In genomic region chr19:36939153-36939552, GRCh38 we compare ENCODE assay signal across 17 cellular contexts. TPM values are rescaled to one million over a fixed set of nuclear protein-coding genes. Genes with fewer than 3 reads are reported as not detected.
DNase-seq lines count a peak whose midpoint lies in the region; ATAC-seq and TF ChIP-seq lines count a peak whose summit lies in the region.
"Had no signal": no experiment of that assay in that cellular context is flagged by ENCODE, and none has a peak within 500 bp of the region (broad histone marks: within the 10 kb centered on the region; RNA-seq: fewer than 3 reads in every experiment).

No MANE protein-coding gene starts in this region.

- ATAC-seq in HG03280 (IDR thresholded peaks at IDR 0.05; ENCODE audit: unreplicated experiment) (no peak), T-helper 17 cell (no peak), Right ventricle myocardium inferior (no peak)
- ATAC-seq: left ventricle myocardium superior, T-cell had no signal

- no peaks in the 10 kb centered on the region for H3K4me1 ChIP-seq in OCI-LY7 (ENCODE audit: insufficient read depth, low read length, poor library complexity, severe bottlenecking)
- H3K4me1 ChIP-seq: esophagus muscularis mucosa had no signal

- POLR2A ChIA-PET in OCI-LY7 (lab: Charles Lee): interaction anchor here (0.7 kb wide), 1 partner anchor 14 kb away, joined by 5 read pairs; no protein-coding TSS in a partner anchor

- BruUV-seq in OCI-LY7 (replicated peaks; lab: Mats Ljungman, UMichigan): no TSS peak

- peak; percentile 6 for DNase-seq in AG20443 (ENCODE audit: low spot score)
- peak; percentile 6 for DNase-seq in ELR (ENCODE audit: low read depth)
- peak; percentile 8 for DNase-seq in OCI-LY7 (ENCODE audit: low spot score)
- DNase-seq in endothelial cell (ENCODE audit: low spot score): no peak
- DNase-seq in SHP77 treated with DMSO at 0.1 percent for 48 hours (lab: John Stamatoyannopoulos, UW): no peak
- DNase-seq in T-helper 17 cell: no peak
- DNase-seq in Right ventricle myocardium inferior (ENCODE audit: missing footprints): no peak
- DNase-seq: activated CD4-positive, alpha-beta T cell treated with anti-CD3 and anti-CD28 coated beads, Interleukin-2, amount 10 ng/mL, durations not matched to agents 7 days and 5 days; activated T-cell treated with anti-CD3 and anti-CD28 coated beads, Interleukin-2, amount 50 U/mL, for 24 hours; left ventricle myocardium superior; nephron progenitor cell; T-cell had no signal

- H3K27ac ChIP-seq in OCI-LY7 (ENCODE audit: low read depth, low read length, poor library complexity, severe bottlenecking): no peak overlapping the region
- H3K27ac ChIP-seq: esophagus muscularis mucosa, hepatocyte, thoracic aorta had no signal

- no peak overlapping the region for H3K4me3 ChIP-seq in OCI-LY7 (ENCODE audit: low read depth, low read length, poor library complexity, severe bottlenecking)
- H3K4me3 ChIP-seq: esophagus muscularis mucosa, hepatocyte, thoracic aorta had no signal

- H2AFZ ChIP-seq in OCI-LY7 (ENCODE audit: low read length): no peak overlapping the region
- H2AFZ ChIP-seq: hepatocyte had no signal

- no peaks in the 10 kb centered on the region for H3K79me2 ChIP-seq in OCI-LY7 (ENCODE audit: insufficient read depth, low read depth, low read length)
- H3K79me2 ChIP-seq: hepatocyte had no signal

- intact Hi-C loops in OCI-LY7 (cut with micrococcal nuclease; ENCODE audit: unreplicated experiment) (no loop called here), Right ventricle myocardium inferior (cut with DNase I) (no loop called here)

- H4K20me1 ChIP-seq in OCI-LY7 (ENCODE audit: insufficient read depth, low read length): no peaks in the 10 kb centered on the region

- H3K9me2 ChIP-seq in OCI-LY7 (ENCODE audit: insufficient read depth, low read length): no peaks in the 10 kb centered on the region

- H3K4me3 Mint-ChIP-seq in endothelial cell (ENCODE audit: unreplicated experiment) (peak overlapping the region; percentile 74), T-helper 17 cell (no peak overlapping the region)
- H3K4me3 Mint-ChIP-seq: activated CD4-positive, alpha-beta T cell treated with anti-CD3 and anti-CD28 coated beads, Interleukin-2, amount 10 ng/mL, durations not matched to agents 7 days and 5 days; activated T-cell treated with anti-CD3 and anti-CD28 coated beads, Interleukin-2, amount 50 U/mL, for 24 hours; B cell; nephron progenitor cell; T-cell had no signal

- CTCF ChIA-PET in OCI-LY7 (lab: Charles Lee; ENCODE audit: unreplicated experiment): no interaction called here

- H3K9me3 ChIP-seq in OCI-LY7 (ENCODE audit: low read length): 0 out of 2 replicates have a peak, but pooled peaks cover 3% of the 10 kb centered on the region
- H3K9me3 ChIP-seq in T-helper 17 cell (ENCODE audit: control insufficient read depth, low read length, poor library complexity, severe bottlenecking): peaks cover 19% of the 10 kb centered on the region

- peaks cover 2% of the 10 kb centered on the region for H3K27me3 Mint-ChIP-seq in endothelial cell (ENCODE audit: unreplicated experiment)
- no peaks in the 10 kb centered on the region for H3K27me3 Mint-ChIP-seq in T-helper 17 cell
- H3K27me3 Mint-ChIP-seq: activated CD4-positive, alpha-beta T cell treated with anti-CD3 and anti-CD28 coated beads, Interleukin-2, amount 10 ng/mL, durations not matched to agents 7 days and 5 days; activated T-cell treated with anti-CD3 and anti-CD28 coated beads, Interleukin-2, amount 50 U/mL, for 24 hours; B cell; T-cell had no signal

- H3K27ac Mint-ChIP-seq in endothelial cell (ENCODE audit: unreplicated experiment) (no peak overlapping the region), T-helper 17 cell (no peak overlapping the region)
- H3K27ac Mint-ChIP-seq: activated CD4-positive, alpha-beta T cell treated with anti-CD3 and anti-CD28 coated beads, Interleukin-2, amount 10 ng/mL, durations not matched to agents 7 days and 5 days; activated T-cell treated with anti-CD3 and anti-CD28 coated beads, Interleukin-2, amount 50 U/mL, for 24 hours; B cell; nephron progenitor cell had no signal

- no peak overlapping the region for H3K4me2 ChIP-seq in OCI-LY7 (ENCODE audit: low read length)
- H3K4me2 ChIP-seq: hepatocyte had no signal

- TF ChIP-seq CTCF in OCI-LY7 (conservative IDR thresholded peaks at IDR 0.05; ENCODE audit: low read length) (peak; percentile 56), endothelial cell (IDR thresholded peaks at IDR 0.05; ENCODE audit: unreplicated experiment) (no peak)

- peaks cover 26% of the 10 kb centered on the region for H3K9me3 Mint-ChIP-seq in endothelial cell (ENCODE audit: unreplicated experiment)

- H3K4me1 Mint-ChIP-seq in endothelial cell (ENCODE audit: unreplicated experiment): no peaks in the 10 kb centered on the region
- no peaks in the 10 kb centered on the region for H3K4me1 Mint-ChIP-seq in T-helper 17 cell
- H3K4me1 Mint-ChIP-seq: activated CD4-positive, alpha-beta T cell treated with anti-CD3 and anti-CD28 coated beads, Interleukin-2, amount 10 ng/mL, durations not matched to agents 7 days and 5 days; B cell; nephron progenitor cell; T-cell had no signal

- H3K36me3 ChIP-seq in OCI-LY7 (ENCODE audit: insufficient read depth, low read length): no peaks in the 10 kb centered on the region

- H3K36me3 Mint-ChIP-seq in endothelial cell (ENCODE audit: low read depth, unreplicated experiment) (peaks cover 72% of the 10 kb centered on the region), T-helper 17 cell (ENCODE audit: low read depth) (peaks cover 20% of the 10 kb centered on the region)

RNA-seq across cellular contexts. Expression of gene ZNF568, which starts 23.0 kb away (rescaled TPM):
- 0.13 and 0.15 TPM in 2 replicates for total RNA-seq in OCI-LY7 (2014; rRNA removed; shearing (Covaris generic))
- 0.11 TPM in 1 of 2 replicates, not detected in the other for total RNA-seq in OCI-LY7 (2022)
- total RNA-seq in endothelial cell (ENCODE audit: unreplicated experiment): 7.1 TPM
- total RNA-seq in T-helper 17 cell: 1 to 10 TPM; 6.3 to 7.3 TPM
- 7.7 TPM for total RNA-seq in Right ventricle myocardium inferior

RNA-seq across cellular contexts. Expression of gene ZNF829, which starts 23.1 kb away (rescaled TPM):
- not detected in 2 replicates for total RNA-seq in OCI-LY7 (2014; rRNA removed; shearing (Covaris generic))
- total RNA-seq in OCI-LY7 (2022) (not detected in 2 replicates), endothelial cell (ENCODE audit: unreplicated experiment) (2.8 TPM), T-helper 17 cell (1 to 10 TPM; 3.9 TPM), Right ventricle myocardium inferior (2.1 TPM)

Comparison
In these comparisons a context has a peak if more than half of its experiments do, and no peak if none do; other contexts are left out.
1. DNase-seq: peak in AG20443 (single experiment), ELR (single experiment) and OCI-LY7 (single experiment); none in endothelial cell (single experiment), SHP77 treated with DMSO at 0.1 percent for 48 hours (single experiment), T-helper 17 cell (0 of 3) and Right ventricle myocardium inferior (single experiment).